19 cellular contexts compared by ENCODE assay signal in the genomic region with DNA sequence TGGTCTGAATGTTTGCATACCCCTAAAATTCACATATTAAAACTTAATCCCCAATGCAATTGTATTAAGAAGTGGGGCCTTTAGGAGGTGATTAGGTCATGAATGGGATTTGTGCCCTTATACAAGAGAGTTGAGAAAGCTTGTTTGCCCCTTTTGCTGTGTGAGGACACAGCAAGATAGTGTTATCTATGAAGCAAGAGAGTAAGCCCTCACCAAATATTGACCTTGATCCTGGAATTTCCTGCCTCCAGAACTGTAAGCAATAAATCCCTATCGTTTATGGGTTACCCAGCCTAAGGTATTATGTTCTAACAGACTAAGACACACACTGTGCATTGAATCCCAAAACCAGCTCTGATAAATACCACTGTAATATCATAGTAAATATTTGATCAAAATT. TPM values are rescaled to one million over a fixed set of nuclear protein-coding genes. Genes with fewer than 3 reads are reported as not detected.
DNase-seq lines count a peak whose midpoint lies in the region; ATAC-seq, FAIRE-seq and TF ChIP-seq lines count a peak whose summit lies in the region.
"Had no signal": no experiment of that assay in that cellular context is flagged by ENCODE, and none has a peak within 500 bp of the region (broad histone marks: within the 10 kb centered on the region; RNA-seq: fewer than 3 reads in every experiment).

No MANE protein-coding gene starts in this region.

- peak; percentile 91 for ATAC-seq in HepG2
- ATAC-seq: HCT116 had no signal

- no peak overlapping the region for H3K4me3 Mint-ChIP-seq in Caco-2 (ENCODE audit: unreplicated experiment)
- H3K4me3 Mint-ChIP-seq: CD8-positive, alpha-beta memory T cell had no signal

- no peak for TF ChIP-seq POLR2A in HepG2 (IDR thresholded peaks at IDR 0.05; ENCODE audit: insufficient read depth in 1 of 2, low read depth in 2 of 2, low read length in 2 of 2)

- H3K27me3 Mint-ChIP-seq in Caco-2 (ENCODE audit: insufficient read depth, unreplicated experiment), result peaks cover 4% of the 10 kb centered on the region

- H3K27ac Mint-ChIP-seq in Caco-2 (ENCODE audit: unreplicated experiment), result no peak overlapping the region

- no peaks in the 10 kb centered on the region for H3K79me2 ChIP-seq in HepG2 (ENCODE audit: insufficient read depth, low read length)

- H3K36me3 Mint-ChIP-seq in Caco-2 (ENCODE audit: insufficient read depth, unreplicated experiment), result no peaks in the 10 kb centered on the region
- H3K36me3 Mint-ChIP-seq: CD8-positive, alpha-beta memory T cell had no signal

- in situ Hi-C loops in HepG2 (cut with HindIII; ENCODE audit: extremely low pct_ligation_motif_present, low pct_unique_long_range_greater_than_20kb), result no loop called here

- no peaks in the 10 kb centered on the region for H3K36me3 ChIP-seq in Caco-2 (ENCODE audit: control insufficient read depth, insufficient read depth, low read length)
- no peaks in the 10 kb centered on the region for H3K36me3 ChIP-seq in HepG2 (replicated peaks in 1 of 2; ENCODE audit: control insufficient read depth in 1 of 2, insufficient read depth in 2 of 2, low read length in 2 of 2)
- H3K36me3 ChIP-seq: BLaER1 had no signal

- no peak overlapping the region for H3K4me3 ChIP-seq in Caco-2 (ENCODE audit: low read depth, low read length)
- H3K4me3 ChIP-seq in HepG2 (replicated peaks in 1 of 3; ENCODE audit: insufficient read depth in 1 of 3, low read depth in 2 of 3, low read length in 3 of 3), result no peak overlapping the region
- H3K4me3 ChIP-seq: BLaER1, GM23248 had no signal

- H3K4me1 ChIP-seq in Caco-2 (0 out of 2 replicates have a peak, but pooled peaks cover 7% of the 10 kb centered on the region), HepG2 (ENCODE audit: insufficient read depth, low read length) (peaks cover 9% of the 10 kb centered on the region; the same call in 1 of the 2 replicates)
- H3K4me1 ChIP-seq: BLaER1 had no signal

- DNase-seq in Caco-2 (peak; percentile 51 to 68), HuH-7.5 (ENCODE audit: low spot score) (peak; percentile 51), NCI-H69 (lab: John Stamatoyannopoulos, UW) (peak; percentile 59), HepG2 (ENCODE audit: low spot score) (peak; percentile 84), NCI-H2227 (lab: John Stamatoyannopoulos, UW; ENCODE audit: unreplicated experiment) (no peak), SKM-1 treated with dmso at 0.1 percent for 144 hours (lab: John Stamatoyannopoulos, UW; ENCODE audit: unreplicated experiment) (no peak), NCI-H345 (lab: John Stamatoyannopoulos, UW) (no peak), mesenteric fat pad (ENCODE audit: low spot score) (no peak)
- DNase-seq: 8988T; AML-193; CD8-positive, alpha-beta memory T cell; DMS79; GM23248 had no signal

- H3K27me3 ChIP-seq in Caco-2 (replicated peaks; ENCODE audit: control insufficient read depth, insufficient read depth, low read length) (no peaks in the 10 kb centered on the region), HepG2 (ENCODE audit: control insufficient read depth in 1 of 2, insufficient read depth in 2 of 2, low read length in 2 of 2) (no peaks in the 10 kb centered on the region)
- H3K27me3 ChIP-seq: BLaER1 had no signal

- no peaks in the 10 kb centered on the region for H4K20me1 ChIP-seq in HepG2 (ENCODE audit: insufficient read depth, low read length)
- H4K20me1 ChIP-seq: BLaER1 had no signal

- H3K9me3 Mint-ChIP-seq in Caco-2 (ENCODE audit: unreplicated experiment), result peaks cover 10% of the 10 kb centered on the region

- TF ChIP-seq EP300 in HepG2 (IDR thresholded peaks at IDR 0.05; ENCODE audit: low read depth in 2 of 2, low read length in 2 of 2), result peak; percentile 53 to 84; a peak in 2 of 4 replicates
- TF ChIP-seq EP300 in HepG2 (CRISPR knock-in tag; IDR thresholded peaks at IDR 0.05; ENCODE audit: borderline replicate concordance), result peak; percentile 77; the same call in 1 of the 2 replicates

- POLR2A ChIA-PET in Caco-2 (lab: Charles Lee), result no interaction called here
- POLR2A ChIA-PET in HepG2 (lab: Yijun Ruan, JAX), result no interaction called here

- H3K9me3 ChIP-seq in Caco-2, result peaks cover 12% of the 10 kb centered on the region
- H3K9me3 ChIP-seq in HepG2 (ENCODE audit: low read length), result peaks cover 8% of the 10 kb centered on the region; the same call in 1 of the 2 replicates
- H3K9me3 ChIP-seq: BLaER1 had no signal

- CTCF ChIA-PET in Caco-2 (lab: Charles Lee), result no interaction called here
- CTCF ChIA-PET in HepG2 (lab: Yijun Ruan, JAX; ENCODE audit: low intra/inter-chr PET ratio, low total read pairs), result no interaction called here

- FAIRE-seq in HepG2 (lab: Jason Lieb, UNC), result no peak
- FAIRE-seq: G401.6, GM12891, H54 had no signal

- intact Hi-C loops in Caco-2 (cut with micrococcal nuclease; ENCODE audit: unreplicated experiment) (loop anchor here (2.0 kb wide), 1 partner anchor 32 kb away; a partner anchor contains a TSS), HepG2 (cut with micrococcal nuclease; ENCODE audit: unreplicated experiment) (no loop called here)

- H3K4me1 Mint-ChIP-seq in Caco-2 (ENCODE audit: low read depth, unreplicated experiment), result no peaks in the 10 kb centered on the region
- H3K4me1 Mint-ChIP-seq: CD8-positive, alpha-beta memory T cell had no signal

- BruUV-seq in Caco-2 (replicated peaks; lab: Mats Ljungman, UMichigan) (no TSS peak), HepG2 (replicated peaks; lab: Mats Ljungman, UMichigan) (no TSS peak)

- H2AFZ ChIP-seq in HepG2 (ENCODE audit: low read length), result no peak overlapping the region
- H2AFZ ChIP-seq: GM23248 had no signal

- WGBS in HepG2 (ENCODE audit: low lambda C conversion rate), result 0% methylated on average over 1 of the region's 1 CpG

- no peak overlapping the region for H3K27ac ChIP-seq in HepG2 (ENCODE audit: extremely low read length, insufficient read depth, low read length)
- H3K27ac ChIP-seq: BLaER1, GM23248, HL-60 had no signal

- TF ChIP-seq CTCF in Caco-2 (IDR thresholded peaks at IDR 0.05; ENCODE audit: insufficient read depth in 1 of 2, low read depth in 1 of 2, low read length in 1 of 2, severe bottlenecking in 1 of 2, unreplicated experiment in 1 of 2) (no peak), HepG2 (CRISPR knock-in tag; IDR thresholded peaks at IDR 0.05) (no peak)

- no peak for TF ChIP-seq RAD21 in HepG2 (CRISPR knock-in tag; IDR thresholded peaks at IDR 0.05)

- H3K4me2 ChIP-seq in HepG2 (ENCODE audit: low read depth, low read length), result no peak overlapping the region
- H3K4me2 ChIP-seq: BLaER1 had no signal

- no peak overlapping the region for H3K9ac ChIP-seq in HepG2 (ENCODE audit: insufficient read depth, low read depth, low read length)
- H3K9ac ChIP-seq: BLaER1, GM23248 had no signal

TF ChIP-seq in HepG2, 621 proteins besides CTCF, POLR2A, EP300 and RAD21 (continues in another document):
- TF ChIP-seq PHF5A (CRISPR knock-in tag; IDR thresholded peaks at IDR 0.05; ENCODE audit: low read depth, unreplicated experiment), result no peak
- no peak for TF ChIP-seq ZNF34 (CRISPR knock-in tag; IDR thresholded peaks at IDR 0.05; ENCODE audit: borderline replicate concordance)
- TF ChIP-seq ZNF24 (IDR thresholded peaks at IDR 0.05), result no peak
- TF ChIP-seq TRIM24 (CRISPR knock-in tag; IDR thresholded peaks at IDR 0.05), result 0 out of 2 replicates have a peak, but pooled peaks have one; percentile 51
- no peak for TF ChIP-seq MYNN (CRISPR knock-in tag; IDR thresholded peaks at IDR 0.05; ENCODE audit: low read depth)
- TF ChIP-seq HMG20B (CRISPR knock-in tag; conservative IDR thresholded peaks at IDR 0.05), result peak; percentile 58; the same call in 1 of the 2 replicates
- TF ChIP-seq SCMH1 (CRISPR knock-in tag; IDR thresholded peaks at IDR 0.05; ENCODE audit: borderline replicate concordance), result no peak

RNA-seq across cellular contexts. Expression of a gene that starts 32.2 kb away (rescaled TPM):
- total RNA-seq in Caco-2 (2022) (0.91 and 0.97 TPM in 2 replicates), HepG2 (2016; rRNA removed; fragmentation: Illumina TruSeq; extraction: Trizol) (not detected in 2 replicates), mesenteric fat pad (67.7 TPM)
- total RNA-seq in HepG2 (2016; cell fraction: cytosol; rRNA removed; fragmentation: Illumina TruSeq; extraction: Trizol; ENCODE audit: low read depth), result not detected in 2 replicates
- total RNA-seq in HepG2 (2016; cell fraction: insoluble cytoplasmic fraction; rRNA removed; fragmentation: Illumina TruSeq; extraction: Trizol), result not detected in 2 replicates
- total RNA-seq in HepG2 (2016; cell fraction: membrane; rRNA removed; fragmentation: Illumina TruSeq; extraction: Trizol), result 0.03 TPM in 1 of 2 replicates, not detected in the other
- total RNA-seq in HepG2 (2016; cell fraction: nucleus; rRNA removed; fragmentation: Illumina TruSeq; extraction: Trizol), result not detected in 2 replicates
- 0.13 TPM in 1 of 2 replicates, not detected in the other for polyA plus RNA-seq in HepG2 (2011; rRNA removed)
- polyA plus RNA-seq in HepG2 (2011; cell fraction: cytosol; rRNA removed), result not detected in 2 replicates
- 0.14 and 0.27 TPM in 2 replicates for polyA plus RNA-seq in HepG2 (2011; cell fraction: nucleus; rRNA removed)
- 0.07 TPM in 1 of 2 replicates, not detected in the other for polyA plus RNA-seq in HepG2 (2012)
- not detected in 2 replicates for polyA plus RNA-seq in HepG2 (2016; cell fraction: cytosol; fragmentation: Illumina TruSeq; extraction: Trizol; ENCODE audit: low read depth)
- polyA plus RNA-seq in HepG2 (2016; cell fraction: insoluble cytoplasmic fraction; fragmentation: Illumina TruSeq; extraction: Trizol; ENCODE audit: low read depth), result not detected in 2 replicates
- polyA plus RNA-seq in HepG2 (2016; cell fraction: membrane; fragmentation: Illumina TruSeq; extraction: Trizol; ENCODE audit: low read depth), result not detected in 2 replicates
- 0.13 and 0.21 TPM in 2 replicates for polyA plus RNA-seq in HepG2 (2016; cell fraction: nucleus; fragmentation: Illumina TruSeq; extraction: Trizol; ENCODE audit: insufficient read depth, low read depth)
- 9.7 TPM in 1 of 2 replicates, not detected in the other for polyA minus RNA-seq in HepG2 (2011; rRNA and poly(A)+ RNA removed; ENCODE audit: low replicate concordance)
- 0.20 TPM in 1 of 2 replicates, not detected in the other for polyA minus RNA-seq in HepG2 (2011; cell fraction: cytosol; rRNA and poly(A)+ RNA removed)
- 0.99 TPM in 1 of 2 replicates, not detected in the other for polyA minus RNA-seq in HepG2 (2011; cell fraction: nucleus; rRNA and poly(A)+ RNA removed)

Comparison
In these comparisons a context has a peak if more than half of its experiments do, and no peak if none do; other contexts are left out.
1. DNase-seq: peak in Caco-2 (2 of 2), HuH-7.5 (single experiment), NCI-H69 (single experiment) and HepG2 (single experiment); none in NCI-H2227 (single experiment), SKM-1 treated with dmso at 0.1 percent for 144 hours (single experiment), NCI-H345 (single experiment) and mesenteric fat pad (single experiment).
2. RNA of a gene that starts 32.2 kb away (total RNA-seq): 67.7 TPM in mesenteric fat pad (single experiment); 0.91 to 0.97 TPM in Caco-2 and 0.03 TPM in HepG2; every median in the first group is over 10 times any median in the second.